Comparison of ENCODE assay signal across 8 cellular contexts in the genomic region with DNA sequence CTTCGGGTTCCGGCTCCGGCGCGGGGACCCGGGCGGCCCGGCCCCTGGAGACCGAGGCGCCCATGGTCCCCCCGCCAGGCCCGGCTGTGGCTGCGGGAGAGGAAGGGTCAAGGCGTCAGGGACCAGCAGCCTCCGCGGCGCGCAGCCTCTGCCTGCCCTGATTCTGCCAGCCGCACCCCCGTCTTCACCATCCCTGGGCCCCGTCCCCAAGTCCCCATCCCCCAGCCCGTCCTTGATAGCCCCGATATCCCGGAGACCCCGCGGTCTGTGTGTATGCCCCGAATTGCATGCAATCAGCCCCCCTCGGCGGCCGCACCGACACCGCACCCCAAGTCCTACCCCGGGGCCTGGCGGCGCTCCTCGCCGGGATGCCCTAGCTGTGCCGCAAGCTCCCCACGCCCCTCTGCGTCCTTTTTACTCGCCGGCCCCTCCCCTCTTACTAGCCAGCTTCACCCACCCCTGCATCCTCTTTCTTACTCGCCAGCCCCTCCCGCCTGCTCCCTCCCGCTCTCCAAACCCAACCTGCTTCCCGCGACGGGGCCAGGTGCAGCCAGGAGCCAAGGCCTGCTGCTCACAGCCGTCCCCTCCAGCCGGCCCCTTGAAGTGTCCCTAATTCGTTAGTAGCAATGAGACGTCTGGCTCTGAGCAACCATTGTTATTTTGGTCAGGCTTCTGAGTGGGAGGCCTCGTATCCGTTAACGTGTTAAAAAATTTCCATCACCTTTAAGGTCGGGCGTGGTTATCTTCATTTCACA. TPM values are rescaled to one million over a fixed set of nuclear protein-coding genes. Genes with fewer than 3 reads are reported as not detected.
DNase-seq lines count a peak whose midpoint lies in the region; ATAC-seq and TF ChIP-seq lines count a peak whose summit lies in the region.

A gene with protein sequence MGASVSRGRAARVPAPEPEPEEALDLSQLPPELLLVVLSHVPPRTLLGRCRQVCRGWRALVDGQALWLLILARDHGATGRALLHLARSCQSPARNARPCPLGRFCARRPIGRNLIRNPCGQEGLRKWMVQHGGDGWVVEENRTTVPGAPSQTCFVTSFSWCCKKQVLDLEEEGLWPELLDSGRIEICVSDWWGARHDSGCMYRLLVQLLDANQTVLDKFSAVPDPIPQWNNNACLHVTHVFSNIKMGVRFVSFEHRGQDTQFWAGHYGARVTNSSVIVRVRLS (minus strand): TSS at position 386 of the 755 bp plus-strand sequence. CDS start 322 bp downstream, at position 64.

- DNase-seq in stimulated activated CD4-positive, alpha-beta T cell treated with anti-CD3 and anti-CD28 coated beads, Interleukin-4, amount 100 ng/mL, for 24 hours = peak; percentile 7
- DNase-seq in stimulated activated CD4-positive, alpha-beta T cell treated with anti-CD3 and anti-CD28 coated beads, Interleukin-4, amount 100 ng/mL, for 4 hours = no peak
- peak; percentile 68 for DNase-seq in RWPE2 (ENCODE audit: low spot score)
- DNase-seq in dermis blood vessel endothelial cell = peak; percentile 9
- peak; percentile 40 to 65 (median 54) for DNase-seq in right lobe of liver

- H3K4me3 ChIP-seq in RWPE2 (ENCODE audit: severe bottlenecking) (peak within 1 kb of the TSS; percentile 51), right lobe of liver (peak within 1 kb of the TSS; percentile 64 to 77 (median 67)), stomach smooth muscle (ENCODE audit: low read length in 2 of 2) (peak within 1 kb of the TSS; percentile 66 to 81)

- peak; percentile 14; the same call in 2 of the 3 replicates for ATAC-seq in RWPE2 (ENCODE audit: low read depth)
- ATAC-seq in right lobe of liver = no peak
- no peak for ATAC-seq in HG03159 (IDR thresholded peaks at IDR 0.05; ENCODE audit: unreplicated experiment)
- ATAC-seq in GM18517 (IDR thresholded peaks at IDR 0.05; ENCODE audit: unreplicated experiment) = no peak

- H3K9me3 ChIP-seq in RWPE2 (ENCODE audit: severe bottlenecking) = no peaks in the 10 kb centered on the region
- H3K9me3 ChIP-seq in right lobe of liver = no peaks in the 10 kb centered on the region
- H3K9me3 ChIP-seq in stomach smooth muscle (ENCODE audit: control insufficient read depth in 2 of 2, low read length in 2 of 2) = no peaks in the 10 kb centered on the region

- 10% methylated on average over 25 of the region's 57 CpGs for WGBS in right lobe of liver (ENCODE audit: insufficient coverage, low coverage, low lambda C conversion rate, missing lambda C conversion rate)

- peak within 1 kb of the TSS; percentile 73 for H3K27ac ChIP-seq in RWPE2 (ENCODE audit: poor library complexity, severe bottlenecking)
- peak within 1 kb of the TSS in 2 of 3 donors; percentile 53 to 58 for H3K27ac ChIP-seq in right lobe of liver
- H3K27ac ChIP-seq in stomach smooth muscle (ENCODE audit: low read length) = no peak within 1 kb of the TSS

- intact Hi-C loops in right lobe of liver (cut with DNase I) = no loop called here

- TF ChIP-seq CTCF in RWPE2 (IDR thresholded peaks at IDR 0.05; ENCODE audit: poor library complexity, severe bottlenecking) (no peak), right lobe of liver (IDR thresholded peaks at IDR 0.05) (no peak)

- H3K9ac ChIP-seq in stomach smooth muscle (ENCODE audit: low read length in 2 of 2) = peak within 1 kb of the TSS in 1 of 2 donors; percentile 15

- H3K4me1 ChIP-seq in RWPE2 (ENCODE audit: insufficient read depth, poor library complexity, severe bottlenecking) = peaks cover 18% of the 10 kb centered on the region
- peaks cover 0 to 16% (median 2%) of the 10 kb centered on the region in 4 donors for H3K4me1 ChIP-seq in right lobe of liver
- H3K4me1 ChIP-seq in stomach smooth muscle (ENCODE audit: control insufficient read depth, insufficient read depth, low read length) = peaks cover 16% of the 10 kb centered on the region

- TF ChIP-seq POLR2A in right lobe of liver (IDR thresholded peaks at IDR 0.05) = no peak

- H3K27me3 ChIP-seq in RWPE2 (ENCODE audit: insufficient read depth, poor library complexity, severe bottlenecking) (no peaks in the 10 kb centered on the region), right lobe of liver (no peaks in the 10 kb centered on the region), stomach smooth muscle (ENCODE audit: control insufficient read depth in 1 of 2, insufficient read depth in 2 of 2, low read length in 2 of 2) (no peaks in the 10 kb centered on the region)

- H3K36me3 ChIP-seq in RWPE2 (ENCODE audit: low read depth) (peaks cover 5% of the 10 kb centered on the region; the same call in 1 of the 2 replicates), right lobe of liver (no peaks in the 10 kb centered on the region), stomach smooth muscle (ENCODE audit: control insufficient read depth in 2 of 2, insufficient read depth in 2 of 2, low read length in 2 of 2) (peaks cover under 1% of the 10 kb centered on the region in 2 donors)

RNA-seq across cellular contexts. Expression of the gene that starts here (rescaled TPM):
- total RNA-seq in dermis blood vessel endothelial cell (0.98 and 1.5 TPM in 2 replicates), right lobe of liver (10 to 100 TPM in 1 of 6 experiments, 1 to 10 TPM in 5; 3.7 to 15.5 (median 7.6) TPM)

Comparison
In these comparisons a context has a peak if more than half of its experiments do, and no peak if none do; other contexts are left out.
1. DNase-seq: peak in stimulated activated CD4-positive, alpha-beta T cell treated with anti-CD3 and anti-CD28 coated beads, Interleukin-4, amount 100 ng/mL, for 24 hours (single experiment), RWPE2 (single experiment), dermis blood vessel endothelial cell (single experiment) and right lobe of liver (3 of 3); none in stimulated activated CD4-positive, alpha-beta T cell treated with anti-CD3 and anti-CD28 coated beads, Interleukin-4, amount 100 ng/mL, for 4 hours (0 of 2).
2. Peak in every context shown above with its lines, with median percentiles within 50 percentile points of each other: H3K4me3 ChIP-seq.